In genomic region chr4:473575-474457, GRCh38 we compare ENCODE assay signal across 8 cellular contexts. TPM values are rescaled to one million over a fixed set of nuclear protein-coding genes. Genes with fewer than 3 reads are reported as not detected.
DNase-seq lines count a peak whose midpoint lies in the region; ATAC-seq, FAIRE-seq and TF ChIP-seq lines count a peak whose summit lies in the region.

No MANE protein-coding gene starts in this region.

- peak; percentile 100 for ATAC-seq in HG02840 (IDR thresholded peaks at IDR 0.05; ENCODE audit: low FRiP score, unreplicated experiment)

- H3K36me3 ChIP-seq in astrocyte (ENCODE audit: insufficient read depth, low read length), result peaks cover 9% of the 10 kb centered on the region
- peaks cover 0 to 34% of the 10 kb centered on the region in 2 donors for H3K36me3 ChIP-seq in vagina

- no peaks in the 10 kb centered on the region for H3K27me3 Mint-ChIP-seq in T-helper 2 cell treated with Interferon-gamma antibody and Interleukin-4, amounts not matched to agents 5 μg/mL and 100 μg/mL, for 36 hours (ENCODE audit: low read depth)
- H3K27me3 Mint-ChIP-seq in astrocyte (ENCODE audit: low read depth, unreplicated experiment), result no peaks in the 10 kb centered on the region

- TF ChIP-seq CTCF in astrocyte (IDR thresholded peaks at IDR 0.05; ENCODE audit: insufficient read depth, low read depth, low read length), result no peak
- peak in 1 of 3 experiments; percentile 26 for TF ChIP-seq CTCF in vagina (IDR thresholded peaks at IDR 0.05)

- H3K27ac ChIP-seq in astrocyte (ENCODE audit: low read depth, low read length), result peak overlapping the region; percentile 97
- H3K27ac ChIP-seq in vagina, result peak overlapping the region; percentile 81

- H3K4me3 ChIP-seq in astrocyte (ENCODE audit: insufficient read depth, low read depth, low read length) (peak overlapping the region; percentile 89), vagina (peak overlapping the region; percentile 64 to 89)

- peaks cover 3% of the 10 kb centered on the region for H3K4me1 ChIP-seq in astrocyte (ENCODE audit: insufficient read depth, low read length)
- peaks cover 16% of the 10 kb centered on the region for H3K4me1 ChIP-seq in vagina

- H3K79me2 ChIP-seq in astrocyte (ENCODE audit: insufficient read depth, low read length), result peaks cover 51% of the 10 kb centered on the region

- peak; percentile 98 for TF ChIP-seq POLR2A in GM12892 (IDR thresholded peaks at IDR 0.05; ENCODE audit: low read depth, low read length)
- peak in 1 of 2 donors; percentile 59 for TF ChIP-seq POLR2A in vagina (IDR thresholded peaks at IDR 0.05)

- peak overlapping the region; percentile 98 for H3K27ac Mint-ChIP-seq in T-helper 2 cell treated with Interferon-gamma antibody and Interleukin-4, amounts not matched to agents 5 μg/mL and 100 μg/mL, for 36 hours
- peak overlapping the region; percentile 96 for H3K27ac Mint-ChIP-seq in astrocyte (ENCODE audit: unreplicated experiment)

- peaks cover 66% of the 10 kb centered on the region for H3K36me3 Mint-ChIP-seq in T-helper 2 cell treated with Interferon-gamma antibody and Interleukin-4, amounts not matched to agents 5 μg/mL and 100 μg/mL, for 36 hours (ENCODE audit: low read depth)
- H3K36me3 Mint-ChIP-seq in astrocyte (ENCODE audit: low read depth, unreplicated experiment), result peaks cover 29% of the 10 kb centered on the region

- no peaks in the 10 kb centered on the region for H3K27me3 ChIP-seq in astrocyte (ENCODE audit: insufficient read depth, low read length)
- no peaks in the 10 kb centered on the region for H3K27me3 ChIP-seq in vagina

- FAIRE-seq in GM12892 (lab: Jason Lieb, UNC) (peak; percentile 94), astrocyte (lab: Jason Lieb, UNC) (peak; percentile 54)

- peak; percentile 84 for DNase-seq in GM12892 (ENCODE audit: insufficient read length)
- DNase-seq in NCI-H146 treated with DMSO at 0.1 percent for 48 hours (lab: John Stamatoyannopoulos, UW; ENCODE audit: unreplicated experiment), result peak; percentile 83
- DNase-seq in T-helper 2 cell treated with Interferon-gamma antibody and Interleukin-4, amounts not matched to agents 5 μg/mL and 100 μg/mL, for 36 hours (ENCODE audit: low spot score), result peak; percentile 94
- peak; percentile 99 for DNase-seq in astrocyte (ENCODE audit: low read depth)
- DNase-seq in hepatic stellate cell (ENCODE audit: low spot score), result peak; percentile 99
- DNase-seq in putamen (ENCODE audit: low spot score), result peak; percentile 98
- peak; percentile 97 to 98 for DNase-seq in vagina (ENCODE audit: extremely low spot score in 2 of 2)

- H3K4me1 Mint-ChIP-seq in T-helper 2 cell treated with Interferon-gamma antibody and Interleukin-4, amounts not matched to agents 5 μg/mL and 100 μg/mL, for 36 hours (ENCODE audit: low read depth), result peaks cover 29% of the 10 kb centered on the region
- H3K4me1 Mint-ChIP-seq in astrocyte (ENCODE audit: low read depth, unreplicated experiment), result peaks cover 30% of the 10 kb centered on the region

- peak overlapping the region; percentile 97 for H2AFZ ChIP-seq in astrocyte (ENCODE audit: low read depth, low read length)

- H3K9me3 Mint-ChIP-seq in T-helper 2 cell treated with Interferon-gamma antibody and Interleukin-4, amounts not matched to agents 5 μg/mL and 100 μg/mL, for 36 hours, result peaks cover 65% of the 10 kb centered on the region
- H3K9me3 Mint-ChIP-seq in astrocyte (ENCODE audit: unreplicated experiment), result peaks cover 12% of the 10 kb centered on the region

- H3K9ac ChIP-seq in astrocyte (ENCODE audit: low read length), result peak overlapping the region; percentile 97

- intact Hi-C loops in vagina (cut with DNase I), result no loop called here

- H3K4me2 ChIP-seq in astrocyte (ENCODE audit: low read length), result peak overlapping the region; percentile 94

- peaks cover 14% of the 10 kb centered on the region for H4K20me1 ChIP-seq in astrocyte (ENCODE audit: insufficient read depth, low read length)

- peak overlapping the region; percentile 95 for H3K4me3 Mint-ChIP-seq in T-helper 2 cell treated with Interferon-gamma antibody and Interleukin-4, amounts not matched to agents 5 μg/mL and 100 μg/mL, for 36 hours
- peak overlapping the region; percentile 98 for H3K4me3 Mint-ChIP-seq in astrocyte (ENCODE audit: unreplicated experiment)

- no peaks in the 10 kb centered on the region for H3K9me3 ChIP-seq in astrocyte (ENCODE audit: insufficient read depth, low read depth, low read length)
- no peaks in the 10 kb centered on the region for H3K9me3 ChIP-seq in vagina

RNA-seq across cellular contexts. Expression of gene ZNF721, which starts 25.1 kb away (rescaled TPM):
- 28.2 TPM for polyA plus RNA-seq in GM12892 (2012; ENCODE audit: missing spikeins)
- total RNA-seq in astrocyte, result 23.7 and 26.3 TPM in 2 replicates
- total RNA-seq in vagina, result 30.4 TPM

RNA-seq across cellular contexts. Expression of gene PIGG, which starts 25.2 kb away (rescaled TPM):
- 33.9 TPM for polyA plus RNA-seq in GM12892 (2012; ENCODE audit: missing spikeins)
- total RNA-seq in astrocyte (53.0 and 53.4 TPM in 2 replicates), vagina (71.9 TPM)

Comparison
In these comparisons a context has a peak if more than half of its experiments do, and no peak if none do; other contexts are left out.
1. Peak in every context shown above with its lines: DNase-seq, ATAC-seq, H3K4me3 ChIP-seq and H3K27ac ChIP-seq.